ENCODE assay signal across 11 cellular contexts in the genomic region with DNA sequence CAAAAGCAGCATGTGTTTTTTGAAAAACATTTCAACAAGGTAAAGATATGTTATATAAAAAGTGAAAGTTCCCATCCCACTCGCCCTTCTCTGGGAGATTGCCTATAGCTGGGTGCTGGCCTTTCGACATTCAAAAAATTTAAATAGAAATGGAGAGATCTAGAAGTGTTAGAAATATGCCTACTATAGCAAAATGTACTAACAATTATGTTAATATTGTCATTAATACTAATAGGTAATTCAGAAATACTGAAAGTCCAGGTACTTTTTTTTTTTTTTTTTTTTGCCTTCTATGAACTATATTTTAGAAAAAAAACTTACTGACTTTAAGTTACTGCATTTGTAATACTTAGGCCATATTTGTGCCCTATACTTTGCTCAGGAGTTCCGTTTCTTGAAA.
DNase-seq lines count a peak whose midpoint lies in the region; TF ChIP-seq lines count a peak whose summit lies in the region.
"Had no signal": no experiment of that assay in that cellular context is flagged by ENCODE, and none has a peak within 500 bp of the region (broad histone marks: within the 10 kb centered on the region; RNA-seq: fewer than 3 reads in every experiment).

No MANE protein-coding gene starts in this region.

- H3K36me3 Mint-ChIP-seq in activated naive CD4-positive, alpha-beta T cell treated with anti-CD3 and anti-CD28 coated beads, Interleukin-2, amount 50 U/mL, for 24 hours: peaks cover 1% of the 10 kb centered on the region
- H3K36me3 Mint-ChIP-seq in type B pancreatic cell: no peaks in the 10 kb centered on the region

- H3K36me3 ChIP-seq in brain microvascular endothelial cell (replicated peaks): no peaks in the 10 kb centered on the region
- no peaks in the 10 kb centered on the region for H3K36me3 ChIP-seq in mucosa of stomach (ENCODE audit: control insufficient read depth, insufficient read depth, low read length)

- no peak for DNase-seq in activated naive CD4-positive, alpha-beta T cell treated with anti-CD3 and anti-CD28 coated beads, Interleukin-2, amount 50 U/mL, for 16 hours
- no peak for DNase-seq in brain microvascular endothelial cell
- no peak for DNase-seq in type B pancreatic cell (ENCODE audit: extremely low spot score, unreplicated experiment)
- DNase-seq in cortex of kidney (lab: John Stamatoyannopoulos, UW): no peak
- no peak for DNase-seq in AML-193 (lab: John Stamatoyannopoulos, UW)
- DNase-seq in AG08395 (ENCODE audit: low spot score): no peak
- DNase-seq: NCI-H1436, T-helper 9 cell had no signal

- no peak overlapping the region for H3K27ac ChIP-seq in brain microvascular endothelial cell
- H3K27ac ChIP-seq: C4-2B had no signal

- peak overlapping the region; percentile 83 for H3K4me3 ChIP-seq in brain microvascular endothelial cell (ENCODE audit: low read depth, low read length)
- no peak overlapping the region for H3K4me3 ChIP-seq in mucosa of stomach (ENCODE audit: low read length)

- no peaks in the 10 kb centered on the region for H3K27me3 Mint-ChIP-seq in activated naive CD4-positive, alpha-beta T cell treated with anti-CD3 and anti-CD28 coated beads, Interleukin-2, amount 50 U/mL, for 24 hours
- H3K27me3 Mint-ChIP-seq in type B pancreatic cell: no peaks in the 10 kb centered on the region

- H3K27ac Mint-ChIP-seq in activated naive CD4-positive, alpha-beta T cell treated with anti-CD3 and anti-CD28 coated beads, Interleukin-2, amount 50 U/mL, for 24 hours: peak overlapping the region; percentile 92
- peak overlapping the region; percentile 98 for H3K27ac Mint-ChIP-seq in type B pancreatic cell

- H3K4me3 Mint-ChIP-seq in activated naive CD4-positive, alpha-beta T cell treated with anti-CD3 and anti-CD28 coated beads, Interleukin-2, amount 50 U/mL, for 24 hours: peak overlapping the region; percentile 95
- H3K4me3 Mint-ChIP-seq in type B pancreatic cell: peak overlapping the region; percentile 98

- H3K9me3 ChIP-seq in mucosa of stomach (ENCODE audit: control insufficient read depth, low read length): no peaks in the 10 kb centered on the region

- in situ Hi-C loops in brain microvascular endothelial cell (cut with HindIII; ENCODE audit: low pct_ligation_motif_present, low sequenced_read_pairs): no loop called here

- H3K27me3 ChIP-seq in brain microvascular endothelial cell (replicated peaks) (no peaks in the 10 kb centered on the region), mucosa of stomach (ENCODE audit: control insufficient read depth, insufficient read depth, low read length) (no peaks in the 10 kb centered on the region)

- peak overlapping the region; percentile 79 for H3K9ac ChIP-seq in mucosa of stomach (ENCODE audit: low read length)

- peaks cover 68% of the 10 kb centered on the region for H3K4me1 Mint-ChIP-seq in activated naive CD4-positive, alpha-beta T cell treated with anti-CD3 and anti-CD28 coated beads, Interleukin-2, amount 50 U/mL, for 24 hours
- H3K4me1 Mint-ChIP-seq in type B pancreatic cell (ENCODE audit: unreplicated experiment): peaks cover 34% of the 10 kb centered on the region

- TF ChIP-seq CTCF in brain microvascular endothelial cell (IDR thresholded peaks at IDR 0.05; ENCODE audit: low read depth, low read length, missing control alignments) (no peak), type B pancreatic cell (conservative IDR thresholded peaks at IDR 0.05) (no peak)

- peaks cover 22% of the 10 kb centered on the region for H3K4me1 ChIP-seq in mucosa of stomach (ENCODE audit: control insufficient read depth, insufficient read depth, low read length)

- H3K9me3 Mint-ChIP-seq in activated naive CD4-positive, alpha-beta T cell treated with anti-CD3 and anti-CD28 coated beads, Interleukin-2, amount 50 U/mL, for 24 hours: no peaks in the 10 kb centered on the region
- no peaks in the 10 kb centered on the region for H3K9me3 Mint-ChIP-seq in type B pancreatic cell
